In genomic region chr17:39634384-39634871, GRCh38 we compare ENCODE assay signal across 9 cellular contexts. TPM values are rescaled to one million over a fixed set of nuclear protein-coding genes. Genes with fewer than 3 reads are reported as not detected.
DNase-seq lines count a peak whose midpoint lies in the region; ATAC-seq and TF ChIP-seq lines count a peak whose summit lies in the region.
"Had no signal": no experiment of that assay in that cellular context is flagged by ENCODE, and none has a peak within 500 bp of the region (broad histone marks: within the 10 kb centered on the region; RNA-seq: fewer than 3 reads in every experiment).

No MANE protein-coding gene starts in this region.

- H3K27me3 Mint-ChIP-seq in endodermal cell (ENCODE audit: insufficient read depth), result peaks cover 5% of the 10 kb centered on the region
- no peaks in the 10 kb centered on the region for H3K27me3 Mint-ChIP-seq in activated naive CD8-positive, alpha-beta T cell treated with anti-CD3 and anti-CD28 coated beads for 36 hours

- ATAC-seq in HG03460 (IDR thresholded peaks at IDR 0.05; ENCODE audit: unreplicated experiment) (no peak), HG03439 (IDR thresholded peaks at IDR 0.05; ENCODE audit: unreplicated experiment) (no peak)

- no peak overlapping the region for H3K27ac ChIP-seq in PC-9
- no peak overlapping the region for H3K27ac ChIP-seq in endodermal cell (ENCODE audit: low read depth, low read length)
- peak overlapping the region; percentile 91 for H3K27ac ChIP-seq in neutrophil

- peaks cover 39% of the 10 kb centered on the region for H3K4me1 Mint-ChIP-seq in endodermal cell
- peaks cover 20% of the 10 kb centered on the region for H3K4me1 Mint-ChIP-seq in activated naive CD8-positive, alpha-beta T cell treated with anti-CD3 and anti-CD28 coated beads for 36 hours

- no peaks in the 10 kb centered on the region for H3K27me3 ChIP-seq in PC-9 (ENCODE audit: insufficient read depth, low read depth)
- H3K27me3 ChIP-seq in endodermal cell (ENCODE audit: control insufficient read depth, insufficient read depth, low read length, poor library complexity, severe bottlenecking), result no peaks in the 10 kb centered on the region
- no peaks in the 10 kb centered on the region for H3K27me3 ChIP-seq in neutrophil

- intact Hi-C loops in PC-9 (cut with micrococcal nuclease; ENCODE audit: unreplicated experiment), result loop anchor here (5.0 kb wide), 1 partner anchor 103 kb away; the partner anchor contains the start of gene GRB7

- no peaks in the 10 kb centered on the region; the same call in 1 of the 2 replicates for H4K20me1 ChIP-seq in PC-9 (ENCODE audit: insufficient read depth)

- no peaks in the 10 kb centered on the region for H3K9me3 ChIP-seq in PC-9 (ENCODE audit: insufficient read depth, low read depth)
- no peaks in the 10 kb centered on the region for H3K9me3 ChIP-seq in endodermal cell (ENCODE audit: control insufficient read depth, low read length)
- no peaks in the 10 kb centered on the region for H3K9me3 ChIP-seq in neutrophil

- H3K4me3 ChIP-seq in PC-9 (no peak overlapping the region), endodermal cell (ENCODE audit: low read length) (no peak overlapping the region), neutrophil (ENCODE audit: low read depth in 1 of 2, low read length in 1 of 2) (no peak overlapping the region)
- H3K4me3 ChIP-seq: skin epidermis had no signal

- no peaks in the 10 kb centered on the region for H3K9me2 ChIP-seq in PC-9 (ENCODE audit: insufficient read depth)

- H3K9me3 Mint-ChIP-seq in endodermal cell, result no peaks in the 10 kb centered on the region
- no peaks in the 10 kb centered on the region for H3K9me3 Mint-ChIP-seq in activated naive CD8-positive, alpha-beta T cell treated with anti-CD3 and anti-CD28 coated beads for 36 hours

- no peaks in the 10 kb centered on the region for H3K36me3 Mint-ChIP-seq in endodermal cell (ENCODE audit: low read depth)
- H3K36me3 Mint-ChIP-seq in activated naive CD8-positive, alpha-beta T cell treated with anti-CD3 and anti-CD28 coated beads for 36 hours, result peaks cover 4% of the 10 kb centered on the region

- BruUV-seq in PC-9 (replicated peaks; lab: Mats Ljungman, UMichigan), result no TSS peak

- TF ChIP-seq CTCF in PC-9 (conservative IDR thresholded peaks at IDR 0.05), result peak; percentile 94
- TF ChIP-seq CTCF in endodermal cell (conservative IDR thresholded peaks at IDR 0.05), result peak; percentile 91
- peak; percentile 66 for TF ChIP-seq CTCF in neutrophil (IDR thresholded peaks at IDR 0.05)

- no peak overlapping the region for H3K27ac Mint-ChIP-seq in endodermal cell
- H3K27ac Mint-ChIP-seq in activated naive CD8-positive, alpha-beta T cell treated with anti-CD3 and anti-CD28 coated beads for 36 hours, result no peak overlapping the region

- H3K4me1 ChIP-seq in PC-9 (replicated peaks; ENCODE audit: insufficient read depth) (peaks cover 43% of the 10 kb centered on the region), endodermal cell (ENCODE audit: control insufficient read depth, insufficient read depth, low read length) (no peaks in the 10 kb centered on the region), neutrophil (ENCODE audit: control insufficient read depth in 1 of 2, insufficient read depth in 1 of 2, low read depth in 1 of 2, low read length in 1 of 2) (peaks cover 90 to 95% of the 10 kb centered on the region in 2 experiments)

- 56% methylated on average over 2 of the region's 2 CpGs; no CpG with 5 or more reads in 1 of the 2 experiments for WGBS in endodermal cell (ENCODE audit: insufficient coverage in 1 of 2, insufficient read length in 1 of 2), 2 experiments

- H3K79me2 ChIP-seq in PC-9 (ENCODE audit: low read depth), result peaks cover 23% of the 10 kb centered on the region

- DNase-seq in DMS114 treated with DMSO at 0.1 percent for 48 hours (lab: John Stamatoyannopoulos, UW; ENCODE audit: unreplicated experiment) (peak; percentile 17), HCEC 1CT (peak; percentile 39), PC-9 (no peak), endodermal cell (no peak)
- DNase-seq in activated naive CD8-positive, alpha-beta T cell treated with anti-CD3 and anti-CD28 coated beads for 36 hours, result no peak

- POLR2A ChIA-PET in PC-9 (lab: Charles Lee; ENCODE audit: unreplicated experiment), result no interaction called here

- CTCF ChIA-PET in PC-9 (lab: Charles Lee), result interaction anchor here (0.7 to 1.0 kb wide), 3 partner anchors 11 to 174 kb away, joined by 3 read pairs; no protein-coding TSS in a partner anchor

- H3K4me3 Mint-ChIP-seq in endodermal cell, result no peak overlapping the region
- H3K4me3 Mint-ChIP-seq in activated naive CD8-positive, alpha-beta T cell treated with anti-CD3 and anti-CD28 coated beads for 36 hours, result no peak overlapping the region

- H3K36me3 ChIP-seq in PC-9 (ENCODE audit: low read depth) (no peaks in the 10 kb centered on the region), endodermal cell (ENCODE audit: control insufficient read depth, insufficient read depth, low read length) (no peaks in the 10 kb centered on the region), neutrophil (no peaks in the 10 kb centered on the region)

- H2AFZ ChIP-seq in PC-9, result no peak overlapping the region

- no peak overlapping the region for H3K9ac ChIP-seq in endodermal cell (ENCODE audit: extremely low read depth, low read length, poor library complexity, severe bottlenecking)

- H3K4me2 ChIP-seq in PC-9, result no peak overlapping the region

- H3F3A ChIP-seq in PC-9 (ENCODE audit: insufficient read depth, low read depth), result peaks cover 8% of the 10 kb centered on the region; the same call in 1 of the 2 replicates

RNA-seq across cellular contexts. Expression of gene STARD3, which starts 2.5 kb away (rescaled TPM):
- total RNA-seq in PC-9 (2021) (47.7 and 55.9 TPM in 2 replicates), endodermal cell (10 to 100 TPM; 60.3 to 60.5 TPM)
- 52.0 TPM for polyA plus RNA-seq in endodermal cell (2013, experiment 1 of 2)
- polyA plus RNA-seq in endodermal cell (2013, experiment 2 of 2), result 54.0 TPM
- total RNA-seq in activated naive CD8-positive, alpha-beta T cell treated with anti-CD3 and anti-CD28 coated beads for 36 hours, result 10 to 100 TPM; 47.9 to 53.2 TPM

RNA-seq across cellular contexts. Expression of gene PPP1R1B, which starts 7.7 kb away (rescaled TPM):
- total RNA-seq in PC-9 (2021), result not detected in 2 replicates
- total RNA-seq in endodermal cell, result 1 to 10 TPM; 1.0 to 2.1 TPM
- 0.46 TPM for polyA plus RNA-seq in endodermal cell (2013, experiment 1 of 2)
- not detected for polyA plus RNA-seq in endodermal cell (2013, experiment 2 of 2)
- not detected for total RNA-seq in activated naive CD8-positive, alpha-beta T cell treated with anti-CD3 and anti-CD28 coated beads for 36 hours

RNA-seq across cellular contexts. Expression of gene NEUROD2, which starts 26.7 kb away (rescaled TPM):
- total RNA-seq in PC-9 (2021) (not detected in 2 replicates), endodermal cell (not detected)
- polyA plus RNA-seq in endodermal cell (2013, experiment 1 of 2), result not detected
- polyA plus RNA-seq in endodermal cell (2013, experiment 2 of 2), result not detected
- total RNA-seq in activated naive CD8-positive, alpha-beta T cell treated with anti-CD3 and anti-CD28 coated beads for 36 hours, result not detected

RNA-seq across cellular contexts. Expression of gene TCAP, which starts 30.7 kb away (rescaled TPM):
- 1.2 and 1.6 TPM in 2 replicates for total RNA-seq in PC-9 (2021)
- total RNA-seq in endodermal cell, result 1 to 10 TPM; 1.5 to 1.9 TPM
- polyA plus RNA-seq in endodermal cell (2013, experiment 1 of 2), result 2.5 TPM
- 2.1 TPM for polyA plus RNA-seq in endodermal cell (2013, experiment 2 of 2)
- total RNA-seq in activated naive CD8-positive, alpha-beta T cell treated with anti-CD3 and anti-CD28 coated beads for 36 hours, result under 1 TPM; 0.78 to 0.89 TPM

RNA-seq across cellular contexts. Expression of gene PNMT, which starts 33.8 kb away (rescaled TPM):
- 0.75 and 1.1 TPM in 2 replicates for total RNA-seq in PC-9 (2021)
- 1 to 10 TPM in 1 of 2 donors, under 1 TPM in 1; 0.55 to 1.0 TPM for total RNA-seq in endodermal cell
- polyA plus RNA-seq in endodermal cell (2013, experiment 1 of 2), result 0.71 TPM
- 0.37 TPM for polyA plus RNA-seq in endodermal cell (2013, experiment 2 of 2)
- total RNA-seq in activated naive CD8-positive, alpha-beta T cell treated with anti-CD3 and anti-CD28 coated beads for 36 hours, result not detected

Comparison
In these comparisons a context has a peak if more than half of its experiments do, and no peak if none do; other contexts are left out.
1. DNase-seq: peak in DMS114 treated with DMSO at 0.1 percent for 48 hours (single experiment) and HCEC 1CT (single experiment); none in PC-9 (0 of 2), endodermal cell (single experiment) and activated naive CD8-positive, alpha-beta T cell treated with anti-CD3 and anti-CD28 coated beads for 36 hours (single experiment).
2. Peak in every context shown above with its lines, with median percentiles within 50 percentile points of each other: CTCF ChIP-seq.